1 cellular context compared by ENCODE assay signal in genomic region chr5:126600631-126601511, GRCh38.
TF ChIP-seq lines count a peak whose summit lies in the region.

PHAX (plus strand) TSS chr5:126600947; CDS start chr5:126600963, 16 bp downstream.

TF ChIP-seq in HepG2, 621 proteins besides CTCF, POLR2A, EP300 and RAD21 (continued from another document and continues in another):
- TF ChIP-seq TFDP2 (CRISPR knock-in tag; IDR thresholded peaks at IDR 0.05) (peak; percentile 67), HOXA3 (CRISPR knock-in tag; IDR thresholded peaks at IDR 0.05) (peak; percentile 93), POLR2AphosphoS5 (IDR thresholded peaks at IDR 0.05; ENCODE audit: low read depth, low read length) (peak; percentile 79), TBL1XR1 (IDR thresholded peaks at IDR 0.05; ENCODE audit: borderline replicate concordance, low read length, partially characterized antibody) (no peak), ZNF878 (CRISPR knock-in tag; IDR thresholded peaks at IDR 0.05) (no peak), MATR3 (CRISPR knock-in tag; IDR thresholded peaks at IDR 0.05) (0 out of 2 replicates have a peak, but pooled peaks have one; percentile 40), BRF2 (CRISPR knock-in tag; IDR thresholded peaks at IDR 0.05) (no peak), SSRP1 (CRISPR knock-in tag; IDR thresholded peaks at IDR 0.05) (no peak; the same call in 1 of the 2 replicates), ZNF354B (CRISPR knock-in tag; IDR thresholded peaks at IDR 0.05) (no peak), CENPX (CRISPR knock-in tag; IDR thresholded peaks at IDR 0.05) (no peak), ZMAT5 (CRISPR knock-in tag; IDR thresholded peaks at IDR 0.05; ENCODE audit: borderline replicate concordance, low read depth) (no peak), TMF1 (CRISPR knock-in tag; IDR thresholded peaks at IDR 0.05; ENCODE audit: low read depth) (0 out of 2 replicates have a peak, but pooled peaks have one; percentile 33), GPBP1L1 (CRISPR knock-in tag; IDR thresholded peaks at IDR 0.05) (no peak), ZNF260 (CRISPR knock-in tag; IDR thresholded peaks at IDR 0.05; ENCODE audit: borderline replicate concordance, low read depth) (no peak), DNMT3B (CRISPR knock-in tag; conservative IDR thresholded peaks at IDR 0.05) (no peak), THRA (CRISPR knock-in tag; IDR thresholded peaks at IDR 0.05; ENCODE audit: borderline replicate concordance) (peak; percentile 55), HNRNPUL1 (IDR thresholded peaks at IDR 0.05; ENCODE audit: low read depth, low read length) (no peak), HNRNPH1 (optimal IDR thresholded peaks at IDR 0.05; ENCODE audit: low read depth, low read length) (no peak), ZNF230 (CRISPR knock-in tag; IDR thresholded peaks at IDR 0.05) (no peak), DBP (CRISPR knock-in tag; IDR thresholded peaks at IDR 0.05; ENCODE audit: not compliant biosample characterization) (no peak), LCORL (IDR thresholded peaks at IDR 0.05) (no peak), LCORL (CRISPR knock-in tag; IDR thresholded peaks at IDR 0.05) (peak; percentile 70; the same call in 1 of the 2 replicates), ZFAT (CRISPR knock-in tag; conservative IDR thresholded peaks at IDR 0.05) (no peak), NFE2 (CRISPR knock-in tag; IDR thresholded peaks at IDR 0.05) (no peak), NCOA2 (CRISPR knock-in tag; IDR thresholded peaks at IDR 0.05) (no peak; the same call in 1 of the 2 replicates), MAFG (CRISPR knock-in tag; IDR thresholded peaks at IDR 0.05) (no peak), BRD4 (CRISPR knock-in tag; IDR thresholded peaks at IDR 0.05) (peak; percentile 86; the same call in 1 of the 2 replicates), TOE1 (CRISPR knock-in tag; IDR thresholded peaks at IDR 0.05) (0 out of 2 replicates have a peak, but pooled peaks have one; percentile 36), ZNF446 (CRISPR knock-in tag; IDR thresholded peaks at IDR 0.05) (peak; percentile 91), ZNF564 (CRISPR knock-in tag; IDR thresholded peaks at IDR 0.05) (no peak; the same call in 1 of the 2 replicates), HNF1B (CRISPR knock-in tag; IDR thresholded peaks at IDR 0.05) (no peak), ZNF407 (CRISPR knock-in tag; IDR thresholded peaks at IDR 0.05; ENCODE audit: not compliant biosample characterization) (no peak), ZNF383 (CRISPR knock-in tag; IDR thresholded peaks at IDR 0.05; ENCODE audit: borderline replicate concordance) (no peak), REST (IDR thresholded peaks at IDR 0.05; ENCODE audit: borderline replicate concordance in 1 of 2, low read depth in 1 of 2, low read length in 2 of 2) (peak in 1 of 2 experiments; percentile 67; a peak in 1 of 4 replicates), SMARCE1 (IDR thresholded peaks at IDR 0.05; ENCODE audit: borderline replicate concordance) (no peak), ZBTB10 (CRISPR knock-in tag; IDR thresholded peaks at IDR 0.05; ENCODE audit: borderline replicate concordance) (no peak)
